ENCODE assay signal across 1 cellular context in genomic region chr18:35477974-35478373, GRCh38.
TF ChIP-seq lines count a peak whose summit lies in the region.

No MANE protein-coding gene starts in this region.

TF ChIP-seq in A549, 52 proteins besides CTCF, POLR2A, EP300 and RAD21 (continued from another document):
- TF ChIP-seq RFX5 (IDR thresholded peaks at IDR 0.05): no peak
- no peak for TF ChIP-seq POLR2AphosphoS2 (conservative IDR thresholded peaks at IDR 0.05; ENCODE audit: low read length)
